Comparison of ENCODE assay signal across 16 cellular contexts in genomic region chr4:136505020-136505419, GRCh38.
A peak's percentile ranks its signal among the peaks of the same experiment; 100 is the strongest.
DNase-seq lines count a peak whose midpoint lies in the region; ATAC-seq, FAIRE-seq and TF ChIP-seq lines count a peak whose summit lies in the region.
"Had no signal": no experiment of that assay in that cellular context is flagged by ENCODE, and none has a peak within 500 bp of the region (broad histone marks: within the 10 kb centered on the region; RNA-seq: fewer than 3 reads in every experiment).

No MANE protein-coding gene starts in this region.

- no peaks in the 10 kb centered on the region for H3K9me3 ChIP-seq in HUES48 (ENCODE audit: control insufficient read depth, insufficient read depth, low read length)
- H3K9me3 ChIP-seq in OCI-LY3 (ENCODE audit: insufficient read depth, low read length): no peaks in the 10 kb centered on the region
- H3K9me3 ChIP-seq: lower lobe of right lung, uterus had no signal

- H3K4me2 ChIP-seq in OCI-LY3 (ENCODE audit: low read length): no peak overlapping the region

- no peak for ATAC-seq in GM21529 (IDR thresholded peaks at IDR 0.05; ENCODE audit: unreplicated experiment)
- ATAC-seq: activated CD8-positive, alpha-beta T cell treated with anti-CD3 and anti-CD28 coated beads, Interleukin-2, amount 10 ng/mL, durations not matched to agents 7 days and 5 days; lower lobe of right lung; natural killer cell had no signal

- no peak for TF ChIP-seq POLR2A in lower leg skin (IDR thresholded peaks at IDR 0.05)

- no peak for FAIRE-seq in GM19239 (lab: Jason Lieb, UNC)
- FAIRE-seq: frontal cortex, GM18507 had no signal

- H2AFZ ChIP-seq in OCI-LY3 (ENCODE audit: low read depth, low read length): peak overlapping the region; percentile 26; the same call in 1 of the 2 replicates

- H3K9ac ChIP-seq in HUES48 (ENCODE audit: low read depth, low read length) (no peak overlapping the region), OCI-LY3 (ENCODE audit: low read length) (no peak overlapping the region)

- intact Hi-C loops in lower leg skin (cut with DNase I; ENCODE audit: low total_unique reads): no loop called here

- DNase-seq in COR-L47 (lab: John Stamatoyannopoulos, UW) (peak; percentile 28), glomerular visceral epithelial cell (ENCODE audit: extremely low spot score) (peak; percentile 51), HT-29 (ENCODE audit: low spot score) (no peak), GM19239 (ENCODE audit: insufficient read length, low spot score) (no peak), lower leg skin (ENCODE audit: low spot score in 2 of 2) (no peak)
- DNase-seq: activated CD8-positive, alpha-beta T cell treated with anti-CD3 and anti-CD28 coated beads, Interleukin-2, amount 10 ng/mL, durations not matched to agents 7 days and 5 days; lower lobe of right lung; natural killer cell; OCI-M1; uterus had no signal

- H3K27ac ChIP-seq in HUES48 (ENCODE audit: low read depth, low read length): peak overlapping the region; percentile 65
- no peak overlapping the region for H3K27ac ChIP-seq in OCI-LY3 (ENCODE audit: low read length)
- H3K27ac ChIP-seq: lower lobe of right lung, uterus, VCaP had no signal

- H4K20me1 ChIP-seq in OCI-LY3 (ENCODE audit: insufficient read depth, low read length): no peaks in the 10 kb centered on the region

- no peak overlapping the region for H3K4me3 ChIP-seq in HUES48 (ENCODE audit: low read depth, low read length)
- H3K4me3 ChIP-seq in OCI-LY3 (ENCODE audit: low read length): no peak overlapping the region
- H3K4me3 ChIP-seq in lower leg skin (ENCODE audit: low read depth, poor library complexity, severe bottlenecking): no peak overlapping the region
- H3K4me3 ChIP-seq: lower lobe of right lung, uterus had no signal

- 59 to 68% methylated on average over 1 of the region's 1 CpG for WGBS in lower leg skin, 2 donors

- H3K36me3 ChIP-seq in HUES48 (ENCODE audit: control insufficient read depth, insufficient read depth, low read length) (no peaks in the 10 kb centered on the region), OCI-LY3 (replicated peaks; ENCODE audit: low read depth, low read length) (no peaks in the 10 kb centered on the region)
- H3K36me3 ChIP-seq: lower lobe of right lung, uterus had no signal

- H3K4me1 ChIP-seq in HUES48 (ENCODE audit: control insufficient read depth, insufficient read depth, low read length) (peaks cover 14% of the 10 kb centered on the region; the same call in 1 of the 2 replicates), OCI-LY3 (ENCODE audit: low read length) (no peaks in the 10 kb centered on the region)
- H3K4me1 ChIP-seq: lower lobe of right lung, uterus had no signal

- H3K79me2 ChIP-seq in OCI-LY3 (ENCODE audit: low read length): no peaks in the 10 kb centered on the region

- TF ChIP-seq CTCF in OCI-LY3 (IDR thresholded peaks at IDR 0.05; ENCODE audit: low read depth, low read length) (no peak), lower leg skin (IDR thresholded peaks at IDR 0.05) (no peak)

- H3K27me3 ChIP-seq in HUES48 (ENCODE audit: control insufficient read depth, insufficient read depth, low read length) (no peaks in the 10 kb centered on the region), OCI-LY3 (ENCODE audit: low read depth, low read length) (no peaks in the 10 kb centered on the region)
- H3K27me3 ChIP-seq: uterus had no signal

Comparison
In these comparisons a context has a peak if more than half of its experiments do, and no peak if none do; other contexts are left out.
1. DNase-seq: peak in COR-L47 (single experiment) and glomerular visceral epithelial cell (single experiment); none in HT-29 (single experiment), GM19239 (single experiment) and lower leg skin (0 of 2).